ENCODE assay signal across 15 cellular contexts in genomic region chr4:112956458-112956857, GRCh38.
DNase-seq lines count a peak whose midpoint lies in the region; ATAC-seq lines count a peak whose summit lies in the region.
"Had no signal": no experiment of that assay in that cellular context is flagged by ENCODE, and none has a peak within 500 bp of the region (broad histone marks: within the 10 kb centered on the region; RNA-seq: fewer than 3 reads in every experiment).

No MANE protein-coding gene starts in this region.

- peak in 2 of 3 experiments; percentile 12 to 68 for DNase-seq in NCI-H1417 (lab: John Stamatoyannopoulos, UW)
- DNase-seq in NCI-H1417 treated with DMSO at 0.1 percent for 48 hours (lab: John Stamatoyannopoulos, UW) = no peak
- DNase-seq in SK-MEL-5 (ENCODE audit: low read depth, low spot score) = peak; percentile 76
- peak; percentile 38 to 79 for DNase-seq in hippocampal formation (lab: John Stamatoyannopoulos, UW)
- no peak for DNase-seq in sciatic nerve (ENCODE audit: low spot score)
- DNase-seq in NCI-H2081 treated with DMSO at 0.1 percent for 48 hours (lab: John Stamatoyannopoulos, UW) = no peak
- DNase-seq in NCI-H128 (lab: John Stamatoyannopoulos, UW; ENCODE audit: unreplicated experiment) = no peak
- DNase-seq: DMS79, HFFc6, KBM-7, NCI-H1694 treated with DMSO at 0.1 percent for 48 hours, NCI-H226, NCI-H526, PC-9 had no signal

- intact Hi-C loops in sciatic nerve (cut with DNase I) = no loop called here

- ATAC-seq in sciatic nerve = peak; percentile 73
- no peak for ATAC-seq in HG03045 (IDR thresholded peaks at IDR 0.05; ENCODE audit: unreplicated experiment)

- in situ Hi-C loops in SK-MEL-5 (cut with HindIII; ENCODE audit: low pct_unique_long_range_greater_than_20kb, low sequenced_read_pairs) = no loop called here

Comparison
In these comparisons a context has a peak if more than half of its experiments do, and no peak if none do; other contexts are left out.
1. DNase-seq: peak in NCI-H1417 (2 of 3), SK-MEL-5 (single experiment) and hippocampal formation (2 of 2); none in NCI-H1417 treated with DMSO at 0.1 percent for 48 hours (single experiment), sciatic nerve (single experiment), NCI-H2081 treated with DMSO at 0.1 percent for 48 hours (single experiment) and NCI-H128 (single experiment).